ENCODE assay signal across 9 cellular contexts in the genomic region with DNA sequence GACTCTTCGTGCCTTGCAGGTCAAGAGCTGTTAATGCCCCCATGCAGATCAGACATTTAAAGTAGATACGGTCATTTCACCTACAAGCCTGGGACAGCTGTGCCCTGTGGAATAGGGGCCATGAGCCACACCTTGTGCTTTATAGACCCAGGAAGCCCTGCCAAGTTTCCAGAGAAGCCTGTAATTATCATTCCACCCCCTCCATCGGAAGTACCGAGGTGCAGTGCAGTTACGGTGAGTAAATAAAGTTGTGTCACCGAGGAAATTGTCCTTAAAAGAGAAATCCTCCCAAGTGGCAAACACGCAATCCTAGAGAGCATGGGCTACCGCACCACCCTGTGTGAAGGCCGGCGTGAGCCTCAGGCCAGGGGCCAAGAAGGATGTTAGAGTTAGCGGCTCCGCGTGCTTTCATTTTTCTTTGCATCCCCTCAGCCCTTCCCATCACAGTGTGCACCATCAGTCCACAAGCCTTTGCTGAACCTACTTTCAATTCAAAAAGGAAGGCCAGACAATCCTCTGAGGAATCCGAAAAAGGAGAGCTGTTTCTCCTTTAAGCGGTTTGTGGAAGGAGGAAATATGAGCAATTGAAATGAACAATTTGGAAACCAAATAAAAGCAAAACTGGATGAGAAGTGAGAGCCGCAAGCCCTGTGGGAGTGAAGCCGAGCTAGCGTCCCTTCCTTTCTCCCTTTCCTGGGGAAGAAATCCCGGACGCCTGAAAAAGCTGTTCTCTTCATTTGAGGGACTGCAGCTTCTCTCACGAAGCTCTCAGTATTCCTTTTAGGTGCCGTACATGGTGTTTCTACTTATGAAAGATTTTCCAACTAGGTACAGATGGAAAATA.
DNase-seq lines count a peak whose midpoint lies in the region; ATAC-seq and TF ChIP-seq lines count a peak whose summit lies in the region.
"Had no signal": no experiment of that assay in that cellular context is flagged by ENCODE, and none has a peak within 500 bp of the region (broad histone marks: within the 10 kb centered on the region; RNA-seq: fewer than 3 reads in every experiment).

No MANE protein-coding gene starts in this region.

- no peak for ATAC-seq in HG03175 (IDR thresholded peaks at IDR 0.05; ENCODE audit: unreplicated experiment)

- H3K9ac ChIP-seq in fibroblast of lung (ENCODE audit: insufficient read depth, low read length) (no peak overlapping the region), rectal smooth muscle tissue (ENCODE audit: low read length) (no peak overlapping the region)

- H2AFZ ChIP-seq in fibroblast of lung (ENCODE audit: low read length) = no peak overlapping the region

- H4K20me1 ChIP-seq in fibroblast of lung (ENCODE audit: control insufficient read depth, extremely low read depth, insufficient read depth, low read length) = no peaks in the 10 kb centered on the region

- TF ChIP-seq CTCF in fibroblast of lung (conservative IDR thresholded peaks at IDR 0.05 in 1 of 2, IDR thresholded peaks at IDR 0.05 in 1 of 2; ENCODE audit: low read depth in 1 of 2, low read length in 2 of 2) = no peak

- H3K36me3 ChIP-seq in fibroblast of lung (ENCODE audit: control insufficient read depth, insufficient read depth, low read length) (no peaks in the 10 kb centered on the region), rectal smooth muscle tissue (ENCODE audit: control insufficient read depth, insufficient read depth, low read length) (no peaks in the 10 kb centered on the region)

- peak overlapping the region; percentile 21 for H3K4me2 ChIP-seq in fibroblast of lung (ENCODE audit: extremely low read depth, insufficient read depth, low read length)

- peak overlapping the region in 2 of 4 experiments; percentile 41 to 49 for H3K4me3 ChIP-seq in fibroblast of lung (replicated peaks in 1 of 4; ENCODE audit: control extremely low read depth in 1 of 4, insufficient read depth in 1 of 4, low read depth in 3 of 4, low read length in 4 of 4)
- H3K4me3 ChIP-seq in rectal smooth muscle tissue (ENCODE audit: low read length) = peak overlapping the region; percentile 35

- H3K9me3 ChIP-seq in fibroblast of lung (ENCODE audit: control insufficient read depth, insufficient read depth, low read depth, low read length) = no peaks in the 10 kb centered on the region

- no peaks in the 10 kb centered on the region for H3K4me1 ChIP-seq in fibroblast of lung (ENCODE audit: control insufficient read depth, extremely low read depth, insufficient read depth, low read length)
- H3K4me1 ChIP-seq in rectal smooth muscle tissue (ENCODE audit: control insufficient read depth, insufficient read depth, low read length) = peaks cover 6% of the 10 kb centered on the region

- DNase-seq in AG20443 (ENCODE audit: low spot score) = peak; percentile 34
- peak; percentile 57 for DNase-seq in NCI-H1092 treated with DMSO at 0.1 percent for 48 hours (lab: John Stamatoyannopoulos, UW)
- DNase-seq in fibroblast of lung (ENCODE audit: low read depth in 2 of 2) = peak in 1 of 2 donors; percentile 9
- DNase-seq in NCI-H1694 treated with DMSO at 0.1 percent for 48 hours (lab: John Stamatoyannopoulos, UW) = no peak
- DNase-seq in glomerular visceral epithelial cell (ENCODE audit: extremely low spot score) = no peak
- DNase-seq in effector CD4-positive, alpha-beta T cell = no peak
- DNase-seq: amygdala had no signal

- no peaks in the 10 kb centered on the region for H3K27me3 ChIP-seq in fibroblast of lung (ENCODE audit: control insufficient read depth, insufficient read depth, low read length)
- H3K27me3 ChIP-seq in rectal smooth muscle tissue (ENCODE audit: control insufficient read depth, insufficient read depth, low read length) = no peaks in the 10 kb centered on the region

- H3K79me2 ChIP-seq in fibroblast of lung (ENCODE audit: control insufficient read depth, insufficient read depth, low read length) = no peaks in the 10 kb centered on the region

- H3K27ac ChIP-seq in fibroblast of lung (ENCODE audit: insufficient read depth, low read length) (no peak overlapping the region), rectal smooth muscle tissue (ENCODE audit: low read depth, low read length) (peak overlapping the region; percentile 18)

Comparison
In these comparisons a context has a peak if more than half of its experiments do, and no peak if none do; other contexts are left out.
1. DNase-seq: peak in AG20443 (single experiment) and NCI-H1092 treated with DMSO at 0.1 percent for 48 hours (single experiment); none in NCI-H1694 treated with DMSO at 0.1 percent for 48 hours (single experiment), glomerular visceral epithelial cell (single experiment) and effector CD4-positive, alpha-beta T cell (single experiment).